10 cellular contexts compared by ENCODE assay signal in genomic region chr19:44848805-44849457, GRCh38. TPM values are rescaled to one million over a fixed set of nuclear protein-coding genes. Genes with fewer than 3 reads are reported as not detected.
A peak's percentile ranks its signal among the peaks of the same experiment; 100 is the strongest.
DNase-seq lines count a peak whose midpoint lies in the region; ATAC-seq and TF ChIP-seq lines count a peak whose summit lies in the region.
"Had no signal": no experiment of that assay in that cellular context is flagged by ENCODE, and none has a peak within 500 bp of the region (broad histone marks: within the 10 kb centered on the region; RNA-seq: fewer than 3 reads in every experiment).

No MANE protein-coding gene starts in this region.

- ATAC-seq in GM19397 (IDR thresholded peaks at IDR 0.05; ENCODE audit: unreplicated experiment): no peak

- peak overlapping the region; percentile 72 for H3K27ac Mint-ChIP-seq in neural progenitor cell

- H4K20me1 ChIP-seq in neural progenitor cell (ENCODE audit: low read depth): peaks cover 71% of the 10 kb centered on the region

- no peaks in the 10 kb centered on the region for H3K27me3 Mint-ChIP-seq in neural progenitor cell (ENCODE audit: insufficient read depth, low read depth)

- peak overlapping the region; percentile 93 for H3K4me2 ChIP-seq in neural progenitor cell

- no peaks in the 10 kb centered on the region for H3K9me3 Mint-ChIP-seq in neural progenitor cell
- H3K9me3 Mint-ChIP-seq: central memory CD8-positive, alpha-beta T cell had no signal

- H3F3A ChIP-seq in neural progenitor cell (ENCODE audit: low read depth): peaks cover 31% of the 10 kb centered on the region

- no peaks in the 10 kb centered on the region for H3K36me3 ChIP-seq in neural progenitor cell

- TF ChIP-seq CTCF in AG04449 (IDR thresholded peaks at IDR 0.05; ENCODE audit: insufficient read depth, low read length, missing control alignments) (no peak), RWPE1 (conservative IDR thresholded peaks at IDR 0.05; ENCODE audit: low read depth) (no peak), fibroblast of pulmonary artery (IDR thresholded peaks at IDR 0.05; ENCODE audit: low read length, missing control alignments) (no peak), neural progenitor cell (IDR thresholded peaks at IDR 0.05) (no peak)

- peak overlapping the region; percentile 82 for H3K27ac ChIP-seq in RWPE1
- peak overlapping the region; percentile 96 for H3K27ac ChIP-seq in neural progenitor cell

- CTCF ChIA-PET in AG04449 (lab: Yijun Ruan, JAX): interaction anchor here (0.7 to 6.7 kb wide), 6 partner anchors 22 to 125 kb away, joined by 3 to 50 read pairs (median 6); partner anchors contain the start of gene BCAM
- CTCF ChIA-PET in RWPE1 (lab: Yijun Ruan, JAX): interaction anchor here (0.6 to 0.8 kb wide), 3 partner anchors 20 to 282 kb away, joined by 3 read pairs; no protein-coding TSS in a partner anchor

- H3K4me3 Mint-ChIP-seq in neural progenitor cell: peak overlapping the region; percentile 93
- H3K4me3 Mint-ChIP-seq: central memory CD8-positive, alpha-beta T cell had no signal

- peak overlapping the region; percentile 89 for H3K4me3 ChIP-seq in AG04449 (ENCODE audit: low read depth, low read length)
- H3K4me3 ChIP-seq in fibroblast of pulmonary artery (replicated peaks; ENCODE audit: low read depth, low read length): peak overlapping the region; percentile 97
- H3K4me3 ChIP-seq in neural progenitor cell: peak overlapping the region; percentile 95

- H3K4me1 Mint-ChIP-seq in neural progenitor cell: peaks cover 26% of the 10 kb centered on the region

- H2AFZ ChIP-seq in neural progenitor cell (replicated peaks): no peak overlapping the region

- peak overlapping the region; percentile 92 for H3K9ac ChIP-seq in neural progenitor cell

- DNase-seq in AG04449 (ENCODE audit: low read depth, low spot score) (no peak), RWPE1 (ENCODE audit: low spot score) (no peak), fibroblast of pulmonary artery (ENCODE audit: low read depth) (no peak), neural progenitor cell (ENCODE audit: low spot score) (peak; percentile 67), 8988T (no peak), epidermal melanocyte (ENCODE audit: insufficient read length, low spot score) (no peak), activated T-cell treated with anti-CD3 and anti-CD28 coated beads for 4 hours (no peak)
- DNase-seq: T1000 had no signal

- no peaks in the 10 kb centered on the region for H3K9me3 ChIP-seq in neural progenitor cell (ENCODE audit: low read depth)

- H3K79me2 ChIP-seq in neural progenitor cell (ENCODE audit: low read depth): peaks cover 78% of the 10 kb centered on the region

- no peaks in the 10 kb centered on the region for H3K27me3 ChIP-seq in neural progenitor cell

- POLR2A ChIA-PET in AG04449 (lab: Yijun Ruan, JAX) (interaction anchor here (0.6 kb wide), 2 partner anchors 8 to 35 kb away, joined by 3 to 4 read pairs; no protein-coding TSS in a partner anchor), RWPE1 (lab: Yijun Ruan, JAX; ENCODE audit: low non-redundant PET) (interaction anchor here (0.5 kb wide), 1 partner anchor 153 kb away, joined by 6 read pairs; no protein-coding TSS in a partner anchor)

- peaks cover 9% of the 10 kb centered on the region for H3K36me3 Mint-ChIP-seq in neural progenitor cell

- H3K4me1 ChIP-seq in neural progenitor cell: peaks cover 22% of the 10 kb centered on the region

RNA-seq across cellular contexts. Expression of gene NECTIN2, which starts 2.8 kb away (rescaled TPM):
- 54.2 and 210 TPM in 2 replicates for total RNA-seq in neural progenitor cell (ENCODE audit: low replicate concordance)

RNA-seq across cellular contexts. Expression of gene BCAM, which starts 40.0 kb away (rescaled TPM):
- total RNA-seq in neural progenitor cell (ENCODE audit: low replicate concordance): 7.1 and 16.9 TPM in 2 replicates

RNA-seq across cellular contexts. Expression of gene TOMM40, which starts 42.1 kb away (rescaled TPM):
- 30.1 and 110 TPM in 2 replicates for total RNA-seq in neural progenitor cell (ENCODE audit: low replicate concordance)

RNA-seq across cellular contexts. Expression of gene APOE, which starts 56.7 kb away (rescaled TPM):
- total RNA-seq in neural progenitor cell (ENCODE audit: low replicate concordance): 195 and 530 TPM in 2 replicates
